Comparison of ENCODE assay signal across 12 cellular contexts in the genomic region with DNA sequence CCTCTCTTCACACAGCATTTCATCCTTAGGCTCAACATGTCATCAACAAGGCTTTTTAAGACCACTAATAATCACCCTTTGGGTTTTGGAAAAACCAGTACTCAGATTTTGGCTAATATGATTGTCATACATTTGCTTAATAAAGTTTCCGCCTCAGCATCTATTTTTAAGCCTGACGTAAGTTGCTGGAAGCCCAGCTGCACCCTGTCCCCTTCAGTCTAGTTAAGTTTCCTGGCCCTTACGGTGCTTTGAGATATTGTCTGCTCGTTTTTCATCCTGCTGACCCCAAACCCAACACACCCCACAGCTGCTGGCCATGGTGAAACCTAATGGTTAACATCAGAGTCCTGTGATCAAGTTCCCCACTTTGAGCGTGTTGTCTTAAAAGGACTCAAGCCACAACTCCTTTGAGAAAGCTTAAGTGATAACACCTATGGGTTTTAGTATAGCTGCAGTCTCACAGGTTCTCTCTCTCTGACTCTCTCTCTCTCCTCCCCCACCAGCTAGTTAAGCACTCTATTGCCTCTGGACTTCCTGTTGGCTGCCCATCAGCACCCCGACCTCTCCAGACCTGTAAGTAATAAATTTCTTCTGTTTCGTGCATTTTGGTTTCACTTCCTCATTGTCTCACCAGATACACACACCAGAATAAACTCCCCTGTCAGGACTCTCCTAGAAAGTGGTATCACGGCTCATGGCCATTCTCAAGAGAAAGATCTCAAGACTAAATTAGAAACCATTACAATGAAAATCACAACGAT.
DNase-seq lines count a peak whose midpoint lies in the region; ATAC-seq and TF ChIP-seq lines count a peak whose summit lies in the region.
"Had no signal": no experiment of that assay in that cellular context is flagged by ENCODE, and none has a peak within 500 bp of the region (broad histone marks: within the 10 kb centered on the region; RNA-seq: fewer than 3 reads in every experiment).

No MANE protein-coding gene starts in this region.

- no peaks in the 10 kb centered on the region for H3K36me3 ChIP-seq in ascending aorta

- no peaks in the 10 kb centered on the region for H3K9me3 ChIP-seq in ascending aorta

- H3K4me1 ChIP-seq in ascending aorta, result no peaks in the 10 kb centered on the region

- intact Hi-C loops in sciatic nerve (cut with DNase I) (no loop called here), ascending aorta (cut with DNase I) (no loop called here)

- ATAC-seq in GM19438 (IDR thresholded peaks at IDR 0.05; ENCODE audit: low read depth, unreplicated experiment), result peak; percentile 66
- peak; percentile 82 for ATAC-seq in HG03025 (IDR thresholded peaks at IDR 0.05; ENCODE audit: low FRiP score, unreplicated experiment)
- peak; percentile 42 for ATAC-seq in sciatic nerve
- ATAC-seq: activated naive CD8-positive, alpha-beta T cell treated with anti-CD3 and anti-CD28 coated beads, Interleukin-2, amount 50 U/mL, for 24 hours; natural killer cell had no signal

- H3K27ac ChIP-seq in ascending aorta, result no peak overlapping the region

- no peak for TF ChIP-seq CTCF in ascending aorta (IDR thresholded peaks at IDR 0.05)

- H3K4me3 ChIP-seq in ascending aorta, result no peak overlapping the region

- no peaks in the 10 kb centered on the region for H3K27me3 ChIP-seq in ascending aorta

- peak; percentile 26 for DNase-seq in NOMO-1 treated with DMSO at 0.1 percent for 48 hours (lab: John Stamatoyannopoulos, UW; ENCODE audit: unreplicated experiment)
- DNase-seq in sciatic nerve (ENCODE audit: low spot score), result no peak
- DNase-seq in Kasumi-1 (lab: John Stamatoyannopoulos, UW), result no peak
- DNase-seq in NCI-H1436 treated with DMSO at 0.1 percent for 48 hours (lab: John Stamatoyannopoulos, UW), result no peak
- DNase-seq in GDM1 (lab: John Stamatoyannopoulos, UW), result no peak
- DNase-seq in ascending aorta (ENCODE audit: low spot score in 2 of 2), result no peak
- DNase-seq: activated naive CD8-positive, alpha-beta T cell treated with anti-CD3 and anti-CD28 coated beads, Interleukin-2, amount 50 U/mL, for 24 hours; natural killer cell; NCI-H2171 treated with DMSO at 0.1 percent for 48 hours; stimulated activated CD4-positive, alpha-beta T cell treated with anti-CD3 and anti-CD28 coated beads, Interleukin-1b, Interleukin-23, amount 100 ng/mL, for 48 hours had no signal
